In the genomic region with DNA sequence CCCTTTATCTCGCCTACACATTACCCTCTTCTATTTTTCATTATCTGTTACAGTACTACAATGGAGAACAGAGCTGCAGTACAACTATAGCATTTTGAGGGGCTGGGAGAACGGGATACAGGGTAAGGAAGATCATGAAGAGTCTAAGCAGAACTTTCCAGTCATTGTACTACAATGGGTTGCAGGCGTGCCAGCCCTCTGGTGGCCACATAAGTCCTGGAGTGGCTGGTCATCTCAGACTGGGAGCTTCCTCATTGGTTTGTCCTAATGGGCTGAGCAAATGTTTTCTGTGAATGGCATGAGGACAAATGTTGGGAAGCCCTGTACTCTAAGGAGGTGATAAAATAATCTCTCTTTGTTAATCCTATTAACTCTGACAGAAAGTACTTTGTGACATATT, we compare ENCODE assay signal across 8 cellular contexts. TPM values are rescaled to one million over a fixed set of nuclear protein-coding genes. Genes with fewer than 3 reads are reported as not detected.
DNase-seq lines count a peak whose midpoint lies in the region; ATAC-seq and TF ChIP-seq lines count a peak whose summit lies in the region.

No MANE protein-coding gene starts in this region.

- no peaks in the 10 kb centered on the region for H3K9me3 Mint-ChIP-seq in natural killer cell

- POLR2A ChIA-PET in Panc1 (lab: Charles Lee) = no interaction called here

- no peaks in the 10 kb centered on the region for H3K27me3 Mint-ChIP-seq in natural killer cell (ENCODE audit: low read depth in 2 of 2)

- H3K4me3 Mint-ChIP-seq in natural killer cell = no peak overlapping the region

- no peaks in the 10 kb centered on the region for H3K36me3 Mint-ChIP-seq in natural killer cell

- H3K27ac ChIP-seq in Panc1 (ENCODE audit: low read length) = peak overlapping the region; percentile 42; the same call in 1 of the 2 replicates

- H3K4me3 ChIP-seq in Panc1 (ENCODE audit: low read depth in 2 of 2, low read length in 2 of 2) = no peak overlapping the region

- intact Hi-C loops in Panc1 (cut with micrococcal nuclease; ENCODE audit: unreplicated experiment) = no loop called here
- intact Hi-C loops in natural killer cell (cut with micrococcal nuclease) = no loop called here

- no peaks in the 10 kb centered on the region for H3K36me3 ChIP-seq in Panc1 (ENCODE audit: control insufficient read depth, insufficient read depth, low read length)

- ATAC-seq in GM19467 (IDR thresholded peaks at IDR 0.05; ENCODE audit: unreplicated experiment) (peak; percentile 51), Panc1 (peak; percentile 92), natural killer cell (no peak)

- no peak overlapping the region for H3K27ac Mint-ChIP-seq in natural killer cell

- TF ChIP-seq CTCF in Panc1 (IDR thresholded peaks at IDR 0.05) (peak; percentile 80), natural killer cell (IDR thresholded peaks at IDR 0.05) (no peak)

- H3K27me3 ChIP-seq in Panc1 (ENCODE audit: control insufficient read depth, insufficient read depth, low read length) = no peaks in the 10 kb centered on the region

- in situ Hi-C loops in ACHN (cut with HindIII; ENCODE audit: low pct_ligation_motif_present, low pct_unique_long_range_greater_than_20kb, low sequenced_read_pairs) (no loop called here), Panc1 (cut with HindIII; ENCODE audit: low pct_unique_long_range_greater_than_20kb, low sequenced_read_pairs) (no loop called here)

- CTCF ChIA-PET in Panc1 (lab: Charles Lee) = no interaction called here

- peak; percentile 42 for DNase-seq in ACHN
- no peak for DNase-seq in Panc1 (ENCODE audit: low read depth, low spot score)
- peak; percentile 4 for DNase-seq in globus pallidus (ENCODE audit: low spot score)
- no peak for DNase-seq in GF-D8 (lab: John Stamatoyannopoulos, UW)
- DNase-seq in natural killer cell = no peak
- no peak for DNase-seq in NCI-H526 treated with DMSO at 0.1 percent for 48 hours (lab: John Stamatoyannopoulos, UW)
- DNase-seq in activated CD8-positive, alpha-beta memory T cell treated with anti-CD3 and anti-CD28 coated beads for 24 hours = no peak

- H3K4me1 ChIP-seq in Panc1 (ENCODE audit: control insufficient read depth, insufficient read depth, low read length) = no peaks in the 10 kb centered on the region

- no peaks in the 10 kb centered on the region for H3K9me3 ChIP-seq in Panc1 (ENCODE audit: control insufficient read depth, insufficient read depth, low read depth, low read length)

- peaks cover 6 to 12% of the 10 kb centered on the region in 2 donors for H3K4me1 Mint-ChIP-seq in natural killer cell

- no TSS peak for BruUV-seq in Panc1 (replicated peaks; lab: Mats Ljungman, UMichigan)

RNA-seq across cellular contexts. Expression of gene TMEM106B, which starts 33.0 kb away (rescaled TPM):
- total RNA-seq in Panc1 (2021; ENCODE audit: unreplicated experiment) (89.0 TPM), natural killer cell (10 to 100 TPM; 18.6 to 28.5 (median 20.4) TPM)
- 51.2 TPM for polyA plus RNA-seq in Panc1 (2012; ENCODE audit: insufficient read length)

Comparison
In these comparisons a context has a peak if more than half of its experiments do, and no peak if none do; other contexts are left out.
1. DNase-seq: peak in ACHN (single experiment) and globus pallidus (single experiment); none in Panc1 (single experiment), GF-D8 (single experiment), natural killer cell (single experiment), NCI-H526 treated with DMSO at 0.1 percent for 48 hours (single experiment) and activated CD8-positive, alpha-beta memory T cell treated with anti-CD3 and anti-CD28 coated beads for 24 hours (single experiment).
2. ATAC-seq: peak in GM19467 (single experiment) and Panc1 (single experiment); none in natural killer cell (0 of 3).